22 cellular contexts compared by ENCODE assay signal in genomic region chr4:139797287-139797686, GRCh38.
DNase-seq lines count a peak whose midpoint lies in the region; ATAC-seq and TF ChIP-seq lines count a peak whose summit lies in the region.
"Had no signal": no experiment of that assay in that cellular context is flagged by ENCODE, and none has a peak within 500 bp of the region (broad histone marks: within the 10 kb centered on the region; RNA-seq: fewer than 3 reads in every experiment).

No MANE protein-coding gene starts in this region.

- no peak for TF ChIP-seq CTCF in glutamatergic neuron (IDR thresholded peaks at IDR 0.05; ENCODE audit: partially characterized antibody, unreplicated experiment)
- TF ChIP-seq CTCF in neural progenitor cell (IDR thresholded peaks at IDR 0.05), result no peak
- no peak for TF ChIP-seq CTCF in GM23338 (conservative IDR thresholded peaks at IDR 0.05; ENCODE audit: low read depth in 2 of 2)

- no peaks in the 10 kb centered on the region for H3K27me3 ChIP-seq in neural progenitor cell
- H3K27me3 ChIP-seq in GM23338 (ENCODE audit: insufficient read depth), result no peaks in the 10 kb centered on the region
- H3K27me3 ChIP-seq: BLaER1 treated with 17β-estradiol and CSF1 and Interleukin-3, amounts not matched to agents 10 nM and 100 nM had no signal

- peak overlapping the region; percentile 74 for H3K27ac Mint-ChIP-seq in glutamatergic neuron (ENCODE audit: unreplicated experiment)
- peak overlapping the region; percentile 15 for H3K27ac Mint-ChIP-seq in neural progenitor cell
- H3K27ac Mint-ChIP-seq in GM23338, result no peak overlapping the region
- H3K27ac Mint-ChIP-seq: B cell; CD4-positive, alpha-beta T cell; CD8-positive, alpha-beta T cell had no signal

- H3K4me3 ChIP-seq in neural progenitor cell, result no peak overlapping the region
- H3K4me3 ChIP-seq in GM23338, result no peak overlapping the region
- H3K4me3 ChIP-seq: BLaER1 treated with 17β-estradiol and CSF1 and Interleukin-3, amounts not matched to agents 10 nM and 100 nM had no signal

- H3K9ac ChIP-seq in neural progenitor cell, result no peak overlapping the region
- H3K9ac ChIP-seq: BLaER1 treated with 17β-estradiol and CSF1 and Interleukin-3, amounts not matched to agents 10 nM and 100 nM had no signal

- DNase-seq in SK-MEL-5 (ENCODE audit: low read depth, low spot score), result peak; percentile 50
- no peak for DNase-seq in glutamatergic neuron
- DNase-seq in neural progenitor cell (ENCODE audit: low spot score), result no peak
- DNase-seq in GM23338 (ENCODE audit: low spot score), result no peak
- DNase-seq in substantia nigra (lab: John Stamatoyannopoulos, UW), result no peak
- DNase-seq in ACHN, result no peak
- no peak for DNase-seq in NCI-H510A treated with DMSO at 0.1 percent for 48 hours (lab: John Stamatoyannopoulos, UW)
- DNase-seq: 8988T; AML-193; CD4-positive, alpha-beta T cell; CD8-positive, alpha-beta T cell; COR-L47; DMS 273 treated with DMSO at 0.1 percent for 48 hours; DMS153; DMS53; DMS79; DND-41; EL; GF-D8 had no signal

- H3K4me3 Mint-ChIP-seq in glutamatergic neuron (ENCODE audit: unreplicated experiment), result no peak overlapping the region
- no peak overlapping the region for H3K4me3 Mint-ChIP-seq in neural progenitor cell
- no peak overlapping the region for H3K4me3 Mint-ChIP-seq in GM23338
- H3K4me3 Mint-ChIP-seq: B cell; CD4-positive, alpha-beta T cell; CD8-positive, alpha-beta T cell had no signal

- no peaks in the 10 kb centered on the region for H3K36me3 ChIP-seq in neural progenitor cell
- no peaks in the 10 kb centered on the region for H3K36me3 ChIP-seq in GM23338 (ENCODE audit: insufficient read depth)

- no peak for ATAC-seq in GM23338
- ATAC-seq: CD8-positive, alpha-beta T cell had no signal

- H3K27ac ChIP-seq in neural progenitor cell (no peak overlapping the region), GM23338 (ENCODE audit: low read depth) (no peak overlapping the region), substantia nigra (ENCODE audit: low read depth, low read length, poor library complexity, severe bottlenecking) (no peak overlapping the region)
- H3K27ac ChIP-seq: BLaER1 treated with 17β-estradiol and CSF1 and Interleukin-3, amounts not matched to agents 10 nM and 100 nM; C4-2B had no signal

- H3K4me1 ChIP-seq in neural progenitor cell (peaks cover 23% of the 10 kb centered on the region), GM23338 (ENCODE audit: insufficient read depth) (no peaks in the 10 kb centered on the region)

- H3K27me3 Mint-ChIP-seq in glutamatergic neuron (ENCODE audit: unreplicated experiment) (peaks cover 17% of the 10 kb centered on the region), neural progenitor cell (ENCODE audit: insufficient read depth, low read depth) (no peaks in the 10 kb centered on the region), GM23338 (ENCODE audit: insufficient read depth, low read depth, poor library complexity) (no peaks in the 10 kb centered on the region)
- H3K27me3 Mint-ChIP-seq: B cell; CD4-positive, alpha-beta T cell had no signal

- no peaks in the 10 kb centered on the region for H3F3A ChIP-seq in neural progenitor cell (ENCODE audit: low read depth)
- no peaks in the 10 kb centered on the region for H3F3A ChIP-seq in GM23338 (replicated peaks; ENCODE audit: low read depth)

- no peak overlapping the region for H3K4me2 ChIP-seq in neural progenitor cell
- no peak overlapping the region for H3K4me2 ChIP-seq in GM23338

- no peaks in the 10 kb centered on the region for H3K9me2 ChIP-seq in GM23338 (ENCODE audit: insufficient read depth)

- H3K79me2 ChIP-seq in neural progenitor cell (ENCODE audit: low read depth) (no peaks in the 10 kb centered on the region), GM23338 (replicated peaks; ENCODE audit: insufficient read depth) (no peaks in the 10 kb centered on the region)

- H3K4me1 Mint-ChIP-seq in glutamatergic neuron (ENCODE audit: low read depth, unreplicated experiment) (peaks cover 65% of the 10 kb centered on the region), neural progenitor cell (peaks cover 52% of the 10 kb centered on the region), GM23338 (peaks cover 6% of the 10 kb centered on the region)

- no peaks in the 10 kb centered on the region for H3K9me3 ChIP-seq in neural progenitor cell (ENCODE audit: low read depth)
- H3K9me3 ChIP-seq: BLaER1 treated with 17β-estradiol and CSF1 and Interleukin-3, amounts not matched to agents 10 nM and 100 nM had no signal

- in situ Hi-C loops in SK-MEL-5 (cut with HindIII; ENCODE audit: low pct_unique_long_range_greater_than_20kb, low sequenced_read_pairs), result no loop called here
- in situ Hi-C loops in ACHN (cut with HindIII; ENCODE audit: low pct_ligation_motif_present, low pct_unique_long_range_greater_than_20kb, low sequenced_read_pairs), result no loop called here

- no peaks in the 10 kb centered on the region for H3K36me3 Mint-ChIP-seq in glutamatergic neuron (ENCODE audit: unreplicated experiment)
- peaks cover 5% of the 10 kb centered on the region for H3K36me3 Mint-ChIP-seq in neural progenitor cell
- H3K36me3 Mint-ChIP-seq in GM23338 (ENCODE audit: low read depth), result no peaks in the 10 kb centered on the region
- H3K36me3 Mint-ChIP-seq: CD8-positive, alpha-beta T cell had no signal

- H4K20me1 ChIP-seq in neural progenitor cell (ENCODE audit: low read depth) (no peaks in the 10 kb centered on the region), GM23338 (replicated peaks; ENCODE audit: insufficient read depth) (no peaks in the 10 kb centered on the region)

- H2AFZ ChIP-seq in neural progenitor cell (replicated peaks), result no peak overlapping the region
- no peak overlapping the region for H2AFZ ChIP-seq in GM23338

- peaks cover 9% of the 10 kb centered on the region for H3K9me3 Mint-ChIP-seq in glutamatergic neuron (ENCODE audit: unreplicated experiment)
- no peaks in the 10 kb centered on the region for H3K9me3 Mint-ChIP-seq in neural progenitor cell
- H3K9me3 Mint-ChIP-seq in GM23338, result no peaks in the 10 kb centered on the region; the same call in 2 of the 3 replicates
- H3K9me3 Mint-ChIP-seq: CD4-positive, alpha-beta T cell; CD8-positive, alpha-beta T cell had no signal

TF ChIP-seq in GM23338, 12 proteins besides CTCF, POLR2A, EP300 and RAD21 (continues in another document):
- TF ChIP-seq ZNF462 (CRISPR knock-in tag; IDR thresholded peaks at IDR 0.05) (no peak), JUNB (IDR thresholded peaks at IDR 0.05; ENCODE audit: unreplicated experiment) (no peak)
